16 cellular contexts compared by ENCODE assay signal in the genomic region with DNA sequence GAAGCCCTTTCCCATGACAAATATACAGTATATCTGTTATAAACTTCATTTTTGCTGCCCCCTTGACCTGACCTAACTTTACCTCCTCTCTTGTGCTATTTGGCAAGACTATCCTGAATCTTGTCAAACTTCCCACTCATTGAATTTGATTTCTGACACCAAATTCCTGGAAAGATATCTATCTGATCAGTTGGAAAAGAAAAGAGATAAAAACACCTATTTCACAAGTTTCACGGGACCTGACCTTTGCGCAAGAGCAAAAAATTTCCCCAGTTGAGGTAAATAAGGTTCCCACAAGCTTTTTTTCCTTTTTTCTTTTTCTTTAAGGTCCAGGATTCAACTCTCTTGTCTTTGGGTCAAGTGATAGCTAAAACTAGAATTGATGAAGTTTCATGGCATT.
"Had no signal": no experiment of that assay in that cellular context is flagged by ENCODE, and none has a peak within 500 bp of the region (broad histone marks: within the 10 kb centered on the region; RNA-seq: fewer than 3 reads in every experiment).

No MANE protein-coding gene starts in this region.

- DNase-seq: activated CD4-positive, alpha-beta T cell treated with anti-CD3 and anti-CD28 coated beads, Interleukin-2, amount 10 ng/mL, durations not matched to agents 7 days and 5 days; activated CD4-positive, CD25-positive, alpha-beta regulatory T cell; activated CD8-positive, alpha-beta memory T cell treated with anti-CD3 and anti-CD28 coated beads, Interleukin-2, amount 50 U/mL, for 48 hours; activated naive CD8-positive, alpha-beta T cell treated with anti-CD3 and anti-CD28 coated beads for 36 hours; cortex of kidney; effector CD4-positive, alpha-beta T cell; hypothalamus; kidney glomerular epithelial cell; nephron progenitor cell; sigmoid colon had no signal

- H3K36me3 Mint-ChIP-seq: activated naive CD8-positive, alpha-beta T cell treated with anti-CD3 and anti-CD28 coated beads for 36 hours; brain; mesothelial cell of epicardium; stimulated activated effector memory CD8-positive, alpha-beta T cell treated with anti-CD3 and anti-CD28 coated beads, Interleukin-12 subunit alpha, Interleukin-12 subunit beta, amount 100 ng/mL, for 72 hours had no signal

- H3K36me3 ChIP-seq: esophagus muscularis mucosa, prostate gland, sigmoid colon had no signal

- H3K27ac ChIP-seq: prostate gland, sigmoid colon had no signal

- H3K4me1 ChIP-seq: prostate gland had no signal

- H3K27me3 Mint-ChIP-seq: brain had no signal

- ATAC-seq: stimulated activated effector memory CD8-positive, alpha-beta T cell treated with anti-CD3 and anti-CD28 coated beads, Interleukin-12 subunit alpha, Interleukin-12 subunit beta, amount 100 ng/mL, for 72 hours had no signal

- H3K9me3 ChIP-seq: esophagus muscularis mucosa, prostate gland, sigmoid colon had no signal

- H3K27ac Mint-ChIP-seq: activated CD4-positive, alpha-beta T cell treated with anti-CD3 and anti-CD28 coated beads, Interleukin-2, amount 10 ng/mL, durations not matched to agents 7 days and 5 days; activated naive CD8-positive, alpha-beta T cell treated with anti-CD3 and anti-CD28 coated beads for 36 hours; mesothelial cell of epicardium; nephron progenitor cell; stimulated activated effector memory CD8-positive, alpha-beta T cell treated with anti-CD3 and anti-CD28 coated beads, Interleukin-12 subunit alpha, Interleukin-12 subunit beta, amount 100 ng/mL, for 72 hours had no signal

- H3K27me3 ChIP-seq: esophagus muscularis mucosa, sigmoid colon had no signal

- H3K4me3 Mint-ChIP-seq: activated CD4-positive, alpha-beta T cell treated with anti-CD3 and anti-CD28 coated beads, Interleukin-2, amount 10 ng/mL, durations not matched to agents 7 days and 5 days; activated naive CD8-positive, alpha-beta T cell treated with anti-CD3 and anti-CD28 coated beads for 36 hours; mesothelial cell of epicardium; nephron progenitor cell; stimulated activated effector memory CD8-positive, alpha-beta T cell treated with anti-CD3 and anti-CD28 coated beads, Interleukin-12 subunit alpha, Interleukin-12 subunit beta, amount 100 ng/mL, for 72 hours had no signal

- H3K4me3 ChIP-seq: esophagus muscularis mucosa, lung, prostate gland, sigmoid colon had no signal

- H3K4me1 Mint-ChIP-seq: mesothelial cell of epicardium, nephron progenitor cell had no signal

- H3K9me3 Mint-ChIP-seq: activated CD4-positive, alpha-beta T cell treated with anti-CD3 and anti-CD28 coated beads, Interleukin-2, amount 10 ng/mL, durations not matched to agents 7 days and 5 days; activated naive CD8-positive, alpha-beta T cell treated with anti-CD3 and anti-CD28 coated beads for 36 hours; brain; mesothelial cell of epicardium; nephron progenitor cell; stimulated activated effector memory CD8-positive, alpha-beta T cell treated with anti-CD3 and anti-CD28 coated beads, Interleukin-12 subunit alpha, Interleukin-12 subunit beta, amount 100 ng/mL, for 72 hours had no signal
